Comparison of ENCODE assay signal across 14 cellular contexts in the genomic region with DNA sequence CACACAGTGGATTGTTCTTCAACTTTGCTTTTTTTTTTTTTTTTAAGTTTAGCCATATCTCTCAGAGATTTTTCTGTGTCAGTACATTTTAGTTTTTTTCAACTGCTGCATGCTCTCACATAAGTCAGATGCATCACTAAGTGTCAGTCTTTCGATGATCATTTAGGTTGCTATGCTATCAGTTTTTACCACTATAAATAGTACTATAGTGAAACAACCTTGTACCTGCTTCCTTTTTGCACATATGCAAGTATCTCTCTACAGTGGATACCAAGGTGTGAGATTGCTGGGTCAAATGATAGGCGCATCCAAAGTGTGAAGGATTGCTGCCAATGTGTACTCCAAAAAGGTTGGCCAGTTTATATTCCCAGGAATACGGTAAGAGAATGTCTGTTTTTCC. TPM values are rescaled to one million over a fixed set of nuclear protein-coding genes. Genes with fewer than 3 reads are reported as not detected.
DNase-seq lines count a peak whose midpoint lies in the region; ATAC-seq and TF ChIP-seq lines count a peak whose summit lies in the region.
"Had no signal": no experiment of that assay in that cellular context is flagged by ENCODE, and none has a peak within 500 bp of the region (broad histone marks: within the 10 kb centered on the region; RNA-seq: fewer than 3 reads in every experiment).

No MANE protein-coding gene starts in this region.

- DNase-seq in GM12865 (ENCODE audit: low read depth) (peak; percentile 53), Karpas-422 (no peak)
- DNase-seq in activated effector memory CD4-positive, alpha-beta T cell treated with Interleukin-2 at 50 U/mL for 16 hours, result no peak
- DNase-seq in stimulated activated CD8-positive, alpha-beta memory T cell treated with anti-CD3 and anti-CD28 coated beads, Interleukin-4, amount 100 ng/mL, for 48 hours, result no peak
- no peak for DNase-seq in effector CD4-positive, alpha-beta T cell
- no peak for DNase-seq in NK-92 treated with Interleukin-12 subunit alpha and Interleukin-12 subunit beta, amount 100 ng/mL, for 24 hours (lab: John Stamatoyannopoulos, UW)
- DNase-seq: cerebellar nuclear complex, GF-D8, NCI-H1105 had no signal

- H3K27me3 ChIP-seq in Karpas-422 (ENCODE audit: low read length), result no peaks in the 10 kb centered on the region
- H3K27me3 ChIP-seq: foreskin keratinocyte, pancreas, vagina had no signal

- H2AFZ ChIP-seq in Karpas-422 (ENCODE audit: low read length), result no peak overlapping the region

- H3K36me3 ChIP-seq in Karpas-422 (ENCODE audit: insufficient read depth, low read length), result no peaks in the 10 kb centered on the region
- H3K36me3 ChIP-seq: pancreas, vagina had no signal

- H3K9me2 ChIP-seq in Karpas-422 (replicated peaks; ENCODE audit: insufficient read depth, low read length), result no peaks in the 10 kb centered on the region

- no peak overlapping the region for H3K9ac ChIP-seq in Karpas-422 (ENCODE audit: low read length)

- H3K4me3 ChIP-seq in GM12865 (ENCODE audit: low read depth, low read length) (no peak overlapping the region), Karpas-422 (ENCODE audit: low read length) (no peak overlapping the region)
- H3K4me3 ChIP-seq: pancreas, vagina had no signal

- TF ChIP-seq CTCF in GM12865 (IDR thresholded peaks at IDR 0.05; ENCODE audit: insufficient read depth, low read depth, low read length, missing control alignments), result no peak

- H3K79me2 ChIP-seq in Karpas-422 (ENCODE audit: low read length), result no peaks in the 10 kb centered on the region

- H3K4me1 ChIP-seq in Karpas-422 (ENCODE audit: low read length), result peaks cover 31% of the 10 kb centered on the region

- no peaks in the 10 kb centered on the region for H4K20me1 ChIP-seq in Karpas-422 (ENCODE audit: insufficient read depth, low read depth, low read length)

- ATAC-seq in GM19438 (IDR thresholded peaks at IDR 0.05; ENCODE audit: low read depth, unreplicated experiment), result peak; percentile 42
- ATAC-seq in HG02852 (IDR thresholded peaks at IDR 0.05; ENCODE audit: unreplicated experiment), result peak; percentile 65

- peak overlapping the region; percentile 33 for H3K4me2 ChIP-seq in Karpas-422 (ENCODE audit: low read depth, low read length, poor library complexity, severe bottlenecking)

- H3K27ac ChIP-seq in Karpas-422 (ENCODE audit: low read length), result peak overlapping the region; percentile 1; the same call in 1 of the 2 replicates
- H3K27ac ChIP-seq: foreskin keratinocyte had no signal

- H3K9me3 ChIP-seq in Karpas-422 (ENCODE audit: low read length), result no peaks in the 10 kb centered on the region
- H3K9me3 ChIP-seq: pancreas, vagina had no signal

RNA-seq across cellular contexts. Expression of a gene that starts 33.5 kb away (rescaled TPM):
- total RNA-seq in Karpas-422 (2014; rRNA removed; shearing (Covaris generic); ENCODE audit: low replicate concordance), result 7.2 and 11.5 TPM in 2 replicates
